In genomic region chr12:104930388-104931326, GRCh38 we compare ENCODE assay signal across 9 cellular contexts. TPM values are rescaled to one million over a fixed set of nuclear protein-coding genes. Genes with fewer than 3 reads are reported as not detected.
A peak's percentile ranks its signal among the peaks of the same experiment; 100 is the strongest.
DNase-seq lines count a peak whose midpoint lies in the region; ATAC-seq lines count a peak whose summit lies in the region.
"Had no signal": no experiment of that assay in that cellular context is flagged by ENCODE, and none has a peak within 500 bp of the region (broad histone marks: within the 10 kb centered on the region; RNA-seq: fewer than 3 reads in every experiment).

No MANE protein-coding gene starts in this region.

- H3K4me3 Mint-ChIP-seq in activated CD4-positive, alpha-beta T cell treated with anti-CD3 and anti-CD28 coated beads for 36 hours = peak overlapping the region; percentile 30
- peak overlapping the region; percentile 16 for H3K4me3 Mint-ChIP-seq in activated naive CD8-positive, alpha-beta T cell treated with anti-CD3 and anti-CD28 coated beads for 36 hours

- peaks cover 29% of the 10 kb centered on the region for H3K4me1 Mint-ChIP-seq in activated CD4-positive, alpha-beta T cell treated with anti-CD3 and anti-CD28 coated beads for 36 hours
- peaks cover 31% of the 10 kb centered on the region for H3K4me1 Mint-ChIP-seq in activated naive CD8-positive, alpha-beta T cell treated with anti-CD3 and anti-CD28 coated beads for 36 hours

- POLR2A ChIA-PET in activated CD4-positive, alpha-beta T cell treated with anti-CD3 and anti-CD28 coated beads for 36 hours (lab: Charles Lee) = interaction anchor here (0.6 to 0.8 kb wide), 4 partner anchors 26 to 112 kb away, joined by 3 to 4 read pairs (median 4); no protein-coding TSS in a partner anchor

- H3K27ac Mint-ChIP-seq in activated CD4-positive, alpha-beta T cell treated with anti-CD3 and anti-CD28 coated beads for 36 hours = peak overlapping the region; percentile 77
- H3K27ac Mint-ChIP-seq in activated naive CD8-positive, alpha-beta T cell treated with anti-CD3 and anti-CD28 coated beads for 36 hours = peak overlapping the region; percentile 79

- no peaks in the 10 kb centered on the region for H3K36me3 Mint-ChIP-seq in activated CD4-positive, alpha-beta T cell treated with anti-CD3 and anti-CD28 coated beads for 36 hours (ENCODE audit: low read depth)
- no peaks in the 10 kb centered on the region for H3K36me3 Mint-ChIP-seq in activated naive CD8-positive, alpha-beta T cell treated with anti-CD3 and anti-CD28 coated beads for 36 hours

- peak; percentile 98 for ATAC-seq in activated CD4-positive, alpha-beta T cell treated with anti-CD3 and anti-CD28 coated beads for 36 hours
- ATAC-seq in HG03025 (IDR thresholded peaks at IDR 0.05; ENCODE audit: low FRiP score, unreplicated experiment) = peak; percentile 59

- no peaks in the 10 kb centered on the region for H3K9me3 Mint-ChIP-seq in activated CD4-positive, alpha-beta T cell treated with anti-CD3 and anti-CD28 coated beads for 36 hours (ENCODE audit: low read depth)
- no peaks in the 10 kb centered on the region for H3K9me3 Mint-ChIP-seq in activated naive CD8-positive, alpha-beta T cell treated with anti-CD3 and anti-CD28 coated beads for 36 hours

- DNase-seq in activated CD4-positive, alpha-beta T cell treated with anti-CD3 and anti-CD28 coated beads for 36 hours = peak; percentile 73
- DNase-seq in activated CD4-positive, alpha-beta T cell treated with anti-CD3 and anti-CD28 coated beads, Interleukin-2, amount 50 U/mL, for 4 hours = no peak
- peak; percentile 42 for DNase-seq in activated naive CD8-positive, alpha-beta T cell treated with anti-CD3 and anti-CD28 coated beads for 36 hours
- DNase-seq in stimulated activated CD8-positive, alpha-beta memory T cell treated with anti-CD3 and anti-CD28 coated beads, Interleukin-4, amount 100 ng/mL, for 48 hours = peak; percentile 52
- no peak for DNase-seq in SK-N-DZ (ENCODE audit: low spot score)
- no peak for DNase-seq in effector CD4-positive, alpha-beta T cell
- DNase-seq in retina = no peak
- DNase-seq: PC-9 had no signal

- intact Hi-C loops in activated CD4-positive, alpha-beta T cell treated with anti-CD3 and anti-CD28 coated beads for 36 hours (cut with DNase I, micrococcal nuclease) = loop anchor here (1.0 to 2.0 kb wide), 7 partner anchors 27 to 298 kb away; partner anchors contain the start of genes SLC41A2 (in 1 of the 2) and WASHC4 (in 1 of the 2)

- H3K27me3 Mint-ChIP-seq in activated CD4-positive, alpha-beta T cell treated with anti-CD3 and anti-CD28 coated beads for 36 hours = peaks cover 1% of the 10 kb centered on the region
- peaks cover 7% of the 10 kb centered on the region for H3K27me3 Mint-ChIP-seq in activated naive CD8-positive, alpha-beta T cell treated with anti-CD3 and anti-CD28 coated beads for 36 hours

- CTCF ChIA-PET in activated CD4-positive, alpha-beta T cell treated with anti-CD3 and anti-CD28 coated beads for 36 hours (lab: Charles Lee) = interaction anchor here (0.6 to 4.1 kb wide), 10 partner anchors 11 to 549 kb away, joined by 3 to 16 read pairs (median 4); partner anchors contain the start of gene SLC41A2

RNA-seq across cellular contexts. Expression of gene SLC41A2, which starts 27.4 kb away (rescaled TPM):
- total RNA-seq in activated CD4-positive, alpha-beta T cell treated with anti-CD3 and anti-CD28 coated beads for 36 hours = 10 to 100 TPM in 1 of 2 experiments, 1 to 10 TPM in 1; 7.9 to 11.1 TPM
- total RNA-seq in activated naive CD8-positive, alpha-beta T cell treated with anti-CD3 and anti-CD28 coated beads for 36 hours = 1 to 10 TPM; 4.6 to 6.4 TPM
- 0.92 and 3.2 TPM in 2 replicates for polyA plus RNA-seq in SK-N-DZ (2014; cell fraction: cytosol; rRNA removed)
- 1.2 and 2.0 TPM in 2 replicates for polyA plus RNA-seq in SK-N-DZ (2014; cell fraction: nucleus; rRNA removed)

RNA-seq across cellular contexts. Expression of gene NOPCHAP1, which starts 55.5 kb away (rescaled TPM):
- 10 to 100 TPM; 31.1 to 35.2 TPM for total RNA-seq in activated CD4-positive, alpha-beta T cell treated with anti-CD3 and anti-CD28 coated beads for 36 hours
- total RNA-seq in activated naive CD8-positive, alpha-beta T cell treated with anti-CD3 and anti-CD28 coated beads for 36 hours = 10 to 100 TPM; 42.1 to 42.3 TPM
- polyA plus RNA-seq in SK-N-DZ (2014; cell fraction: cytosol; rRNA removed) = 5.9 and 11.6 TPM in 2 replicates
- polyA plus RNA-seq in SK-N-DZ (2014; cell fraction: nucleus; rRNA removed) = 5.2 and 9.0 TPM in 2 replicates

Comparison
In these comparisons a context has a peak if more than half of its experiments do, and no peak if none do; other contexts are left out.
1. DNase-seq: peak in activated CD4-positive, alpha-beta T cell treated with anti-CD3 and anti-CD28 coated beads for 36 hours (single experiment), activated naive CD8-positive, alpha-beta T cell treated with anti-CD3 and anti-CD28 coated beads for 36 hours (single experiment) and stimulated activated CD8-positive, alpha-beta memory T cell treated with anti-CD3 and anti-CD28 coated beads, Interleukin-4, amount 100 ng/mL, for 48 hours (single experiment); none in activated CD4-positive, alpha-beta T cell treated with anti-CD3 and anti-CD28 coated beads, Interleukin-2, amount 50 U/mL, for 4 hours (0 of 2), SK-N-DZ (single experiment), effector CD4-positive, alpha-beta T cell (single experiment) and retina (single experiment).